Comparison of ENCODE assay signal across 13 cellular contexts in genomic region chr7:157548691-157549265, GRCh38.
"Had no signal": no experiment of that assay in that cellular context is flagged by ENCODE, and none has a peak within 500 bp of the region (broad histone marks: within the 10 kb centered on the region; RNA-seq: fewer than 3 reads in every experiment).

No MANE protein-coding gene starts in this region.

- H3K27me3 ChIP-seq: ascending aorta, stomach had no signal

- H3K4me1 ChIP-seq: ascending aorta, gastroesophageal sphincter, stomach had no signal

- DNase-seq: activated B cell treated with CpG ODN at 0.5 μM for 24 hours; activated CD4-positive, alpha-beta T cell treated with anti-CD3 and anti-CD28 coated beads, Interleukin-2, amount 10 ng/mL, durations not matched to agents 24 days and 14 days; activated CD8-positive, alpha-beta T cell treated with anti-CD3 and anti-CD28 coated beads, Interleukin-2, amount 10 ng/mL, durations not matched to agents 7 days and 5 days; activated naive CD4-positive, alpha-beta T cell; activated naive CD8-positive, alpha-beta T cell treated with anti-CD3 and anti-CD28 coated beads, Interleukin-2, amount 50 U/mL, for 24 hours; nephron progenitor cell; stimulated activated CD4-positive, alpha-beta T cell treated with anti-CD3 and anti-CD28 coated beads, Interleukin-12 subunit alpha, Interleukin-12 subunit beta, amount 100 ng/mL, for 4 hours; stimulated activated CD4-positive, alpha-beta T cell treated with anti-CD3 and anti-CD28 coated beads, Interleukin-2, amount 100 ng/mL, for 24 hours; stomach; SW 1271 had no signal

- ATAC-seq: activated CD8-positive, alpha-beta T cell treated with anti-CD3 and anti-CD28 coated beads, Interleukin-2, amount 10 ng/mL, durations not matched to agents 7 days and 5 days; activated naive CD8-positive, alpha-beta T cell treated with anti-CD3 and anti-CD28 coated beads, Interleukin-2, amount 50 U/mL, for 24 hours; gastroesophageal sphincter had no signal

- H3K27me3 Mint-ChIP-seq: activated B cell treated with CpG ODN at 0.5 μM for 24 hours; activated CD4-positive, alpha-beta T cell treated with anti-CD3 and anti-CD28 coated beads, Interleukin-2, amount 10 ng/mL, durations not matched to agents 24 days and 14 days; activated naive CD8-positive, alpha-beta T cell treated with anti-CD3 and anti-CD28 coated beads, Interleukin-2, amount 50 U/mL, for 24 hours had no signal

- H3K36me3 ChIP-seq: ascending aorta, thoracic aorta had no signal

- H3K9me3 ChIP-seq: ascending aorta, gastroesophageal sphincter, stomach, thoracic aorta had no signal

- H3K27ac Mint-ChIP-seq: activated B cell treated with CpG ODN at 0.5 μM for 24 hours; activated CD4-positive, alpha-beta T cell treated with anti-CD3 and anti-CD28 coated beads, Interleukin-2, amount 10 ng/mL, durations not matched to agents 24 days and 14 days; activated CD8-positive, alpha-beta T cell treated with anti-CD3 and anti-CD28 coated beads, Interleukin-2, amount 10 ng/mL, durations not matched to agents 7 days and 5 days; activated naive CD8-positive, alpha-beta T cell treated with anti-CD3 and anti-CD28 coated beads, Interleukin-2, amount 50 U/mL, for 24 hours; nephron progenitor cell had no signal

- H3K9me3 Mint-ChIP-seq: activated B cell treated with CpG ODN at 0.5 μM for 24 hours; activated naive CD8-positive, alpha-beta T cell treated with anti-CD3 and anti-CD28 coated beads, Interleukin-2, amount 50 U/mL, for 24 hours; nephron progenitor cell had no signal

- H3K4me3 ChIP-seq: ascending aorta, gastroesophageal sphincter, stomach, thoracic aorta had no signal

- H3K4me3 Mint-ChIP-seq: activated B cell treated with CpG ODN at 0.5 μM for 24 hours; activated CD4-positive, alpha-beta T cell treated with anti-CD3 and anti-CD28 coated beads, Interleukin-2, amount 10 ng/mL, durations not matched to agents 24 days and 14 days; activated CD8-positive, alpha-beta T cell treated with anti-CD3 and anti-CD28 coated beads, Interleukin-2, amount 10 ng/mL, durations not matched to agents 7 days and 5 days; activated naive CD8-positive, alpha-beta T cell treated with anti-CD3 and anti-CD28 coated beads, Interleukin-2, amount 50 U/mL, for 24 hours; nephron progenitor cell had no signal

- H3K27ac ChIP-seq: ascending aorta, gastroesophageal sphincter, stomach, thoracic aorta had no signal

- H3K4me1 Mint-ChIP-seq: activated B cell treated with CpG ODN at 0.5 μM for 24 hours had no signal
